ENCODE assay signal across 8 cellular contexts in genomic region chr4:108172231-108172779, GRCh38. TPM values are rescaled to one million over a fixed set of nuclear protein-coding genes. Genes with fewer than 3 reads are reported as not detected.
DNase-seq lines count a peak whose midpoint lies in the region; ATAC-seq and TF ChIP-seq lines count a peak whose summit lies in the region.

No MANE protein-coding gene starts in this region.

- H3K4me1 ChIP-seq in heart right ventricle, result peaks cover 3 to 46% (median 30%) of the 10 kb centered on the region in 9 donors

- intact Hi-C loops in heart right ventricle (cut with DNase I), result loop anchor here in 1 of 10 donors (10.0 kb wide), 1 partner anchor 402 kb away; no protein-coding TSS in a partner anchor

- peaks cover 19 to 94% (median 83%) of the 10 kb centered on the region in 7 donors for H3K27me3 ChIP-seq in heart right ventricle

- H3K36me3 ChIP-seq in heart right ventricle, result no peaks in the 10 kb centered on the region

- H3K4me3 ChIP-seq in heart right ventricle (peak overlapping the region; percentile 41 to 64 (median 58)), skeletal muscle cell (ENCODE audit: low read depth, low read length) (peak overlapping the region; percentile 52)

- peak; percentile 28 for ATAC-seq in HG03439 (IDR thresholded peaks at IDR 0.05; ENCODE audit: unreplicated experiment)
- ATAC-seq in heart right ventricle, result peak; percentile 23 to 72 (median 53)

- TF ChIP-seq CTCF in heart right ventricle (IDR thresholded peaks at IDR 0.05), result peak in 3 of 9 donors; percentile 9 to 24 (median 22)

- 3 to 5% methylated on average over 35 to 47 of the region's 47 CpGs for WGBS in heart right ventricle, 2 donors

- no peaks in the 10 kb centered on the region for H3K9me3 ChIP-seq in heart right ventricle

- peak; percentile 54 for DNase-seq in activated CD4-positive, alpha-beta T cell treated with anti-CD3 and anti-CD28 coated beads for 48 hours
- no peak for DNase-seq in activated CD4-positive, alpha-beta T cell treated with anti-CD3 and anti-CD28 coated beads for 1 hour
- peak; percentile 36 for DNase-seq in activated CD8-positive, alpha-beta memory T cell treated with anti-CD3 and anti-CD28 coated beads, Interleukin-2, amount 50 U/mL, for 4 hours
- peak in 1 of 2 donors; percentile 6 for DNase-seq in heart right ventricle
- DNase-seq in skeletal muscle cell (ENCODE audit: low read depth), result no peak
- no peak for DNase-seq in cerebellum (ENCODE audit: low spot score)
- no peak for DNase-seq in globus pallidus (ENCODE audit: low spot score)

- H3K27ac ChIP-seq in heart right ventricle, result peak overlapping the region in 5 of 10 donors; percentile 48 to 66 (median 52)

RNA-seq across cellular contexts. Expression of gene LEF1, which starts 3.6 kb away (rescaled TPM):
- 1 to 10 TPM in 4 of 10 donors, under 1 TPM in 5, not detected in 1; 0.35 to 4.6 (median 0.90) TPM for total RNA-seq in heart right ventricle
- polyA plus RNA-seq in heart right ventricle, result under 1 TPM; 0.22 to 0.68 TPM
- total RNA-seq in cerebellum, result 18.1 TPM

Comparison
In these comparisons a context has a peak if more than half of its experiments do, and no peak if none do; other contexts are left out.
1. DNase-seq: peak in activated CD4-positive, alpha-beta T cell treated with anti-CD3 and anti-CD28 coated beads for 48 hours (single experiment) and activated CD8-positive, alpha-beta memory T cell treated with anti-CD3 and anti-CD28 coated beads, Interleukin-2, amount 50 U/mL, for 4 hours (single experiment); none in activated CD4-positive, alpha-beta T cell treated with anti-CD3 and anti-CD28 coated beads for 1 hour (single experiment), skeletal muscle cell (single experiment), cerebellum (single experiment) and globus pallidus (single experiment).